7 cellular contexts compared by ENCODE assay signal in the genomic region with DNA sequence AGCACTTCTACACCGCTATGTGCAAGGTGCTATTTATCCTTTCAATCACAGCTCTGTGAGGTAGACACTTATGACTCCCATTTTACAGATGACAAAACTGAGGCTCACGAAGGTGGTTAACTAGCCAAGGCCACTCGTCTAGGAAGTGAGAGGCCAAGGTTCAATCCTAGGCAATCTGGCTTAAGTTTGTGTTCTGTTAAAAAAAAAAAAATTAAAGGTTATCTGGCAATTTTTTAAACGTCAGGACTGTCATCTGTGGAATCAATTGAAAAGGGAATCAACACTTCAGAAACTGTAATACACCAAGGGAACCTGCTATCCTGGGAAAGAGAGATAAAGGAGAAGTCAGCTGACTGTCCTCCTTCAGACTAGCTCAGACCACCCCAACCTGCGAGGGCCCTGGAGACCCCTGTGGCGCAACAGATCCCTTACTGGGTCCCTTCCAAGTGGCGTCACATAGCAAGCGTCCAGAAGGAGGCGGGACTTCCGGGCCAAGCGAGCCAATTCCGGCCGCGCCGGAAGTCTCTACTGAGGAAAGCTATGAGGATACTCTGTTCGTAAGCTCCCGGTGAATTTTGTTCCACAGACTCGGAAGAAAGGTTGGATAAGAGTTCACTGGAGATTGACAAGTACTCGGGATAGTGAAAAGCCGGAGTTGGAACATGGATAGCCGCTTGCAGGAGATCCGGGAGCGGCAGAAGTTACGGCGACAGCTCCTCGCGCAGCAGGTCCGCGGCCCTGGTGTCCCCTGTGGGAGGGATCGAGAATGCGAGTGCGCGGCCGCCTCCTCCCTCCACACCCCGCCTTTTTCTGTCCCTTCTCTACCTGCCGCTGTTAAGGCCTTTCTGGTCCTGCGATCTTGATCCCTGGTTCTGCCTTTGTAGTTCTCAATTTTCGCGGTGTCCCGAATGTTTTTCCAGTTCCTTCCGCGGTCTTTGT.
A peak's percentile ranks its signal among the peaks of the same experiment; 100 is the strongest.
DNase-seq lines count a peak whose midpoint lies in the region; ATAC-seq and TF ChIP-seq lines count a peak whose summit lies in the region.

TSS of gene METTL14 (plus strand) at position 520 of the 939 bp plus-strand sequence. CDS start at position 663, 143 bp downstream.

- in situ Hi-C loops in astrocyte of the cerebellum (cut with HindIII; ENCODE audit: low sequenced_read_pairs), result no loop called here

- ATAC-seq in GM18502 (IDR thresholded peaks at IDR 0.05; ENCODE audit: poor library complexity, unreplicated experiment), result peak; percentile 99
- peak; percentile 99 for ATAC-seq in HG02938 (IDR thresholded peaks at IDR 0.05; ENCODE audit: unreplicated experiment)

- peak within 1 kb of the TSS; percentile 83 for H3K4me3 ChIP-seq in astrocyte of the cerebellum (ENCODE audit: low read depth, low read length)

- DNase-seq in NCI-H187 (lab: John Stamatoyannopoulos, UW), result peak; percentile 77 to 82
- peak; percentile 80 for DNase-seq in T-helper 9 cell
- DNase-seq in astrocyte of the cerebellum (ENCODE audit: low read depth), result peak; percentile 80
- peak; percentile 85 to 87 for DNase-seq in hippocampal formation (lab: John Stamatoyannopoulos, UW)
- DNase-seq in retina, result peak; percentile 98

- TF ChIP-seq CTCF in astrocyte of the cerebellum (IDR thresholded peaks at IDR 0.05; ENCODE audit: low read depth, low read length, missing control alignments), result no peak

Comparison
In these comparisons a context has a peak if more than half of its experiments do, and no peak if none do; other contexts are left out.
1. Peak in every context shown above with its lines: DNase-seq, ATAC-seq and H3K4me3 ChIP-seq.